Comparison of ENCODE assay signal across 20 cellular contexts in genomic region chr2:16315458-16315835, GRCh38.
"Had no signal": no experiment of that assay in that cellular context is flagged by ENCODE, and none has a peak within 500 bp of the region (broad histone marks: within the 10 kb centered on the region; RNA-seq: fewer than 3 reads in every experiment).

No MANE protein-coding gene starts in this region.

- H3K9me3 ChIP-seq: esophagus squamous epithelium, gastrocnemius medialis, heart right ventricle, left lung, lower lobe of right lung had no signal

- H3K4me3 ChIP-seq: coronary artery, dorsolateral prefrontal cortex, esophagus squamous epithelium, gastrocnemius medialis, heart right ventricle, left lung, lower lobe of right lung had no signal

- H3K36me3 Mint-ChIP-seq: memory B cell; naive thymus-derived CD4-positive, alpha-beta T cell had no signal

- DNase-seq: dermis blood vessel endothelial cell; effector CD4-positive, alpha-beta T cell; effector memory CD4-positive, alpha-beta T cell; esophagus squamous epithelium; foreskin fibroblast; foreskin melanocyte; gastrocnemius medialis; glutamatergic neuron; heart right ventricle; hippocampal formation; left cardiac atrium; left lung; lower lobe of right lung; mammary epithelial cell; mesendoderm; midbrain; naive thymus-derived CD4-positive, alpha-beta T cell had no signal

- H3K4me1 ChIP-seq: esophagus squamous epithelium, gastrocnemius medialis, left lung had no signal

- ATAC-seq: gastrocnemius medialis; heart right ventricle; left cardiac atrium; left lung; lower lobe of right lung; naive thymus-derived CD4-positive, alpha-beta T cell had no signal

- H3K27ac Mint-ChIP-seq: memory B cell; naive thymus-derived CD4-positive, alpha-beta T cell had no signal

- H3K4me3 Mint-ChIP-seq: memory B cell; naive thymus-derived CD4-positive, alpha-beta T cell had no signal

- H3K27me3 ChIP-seq: dorsolateral prefrontal cortex, esophagus squamous epithelium, left lung had no signal

- H3K36me3 ChIP-seq: esophagus squamous epithelium, gastrocnemius medialis, heart right ventricle, left lung, lower lobe of right lung had no signal

- H3K27ac ChIP-seq: coronary artery, dorsolateral prefrontal cortex, esophagus squamous epithelium, gastrocnemius medialis, heart right ventricle, left lung, lower lobe of right lung had no signal
